19 cellular contexts compared by ENCODE assay signal in the genomic region with DNA sequence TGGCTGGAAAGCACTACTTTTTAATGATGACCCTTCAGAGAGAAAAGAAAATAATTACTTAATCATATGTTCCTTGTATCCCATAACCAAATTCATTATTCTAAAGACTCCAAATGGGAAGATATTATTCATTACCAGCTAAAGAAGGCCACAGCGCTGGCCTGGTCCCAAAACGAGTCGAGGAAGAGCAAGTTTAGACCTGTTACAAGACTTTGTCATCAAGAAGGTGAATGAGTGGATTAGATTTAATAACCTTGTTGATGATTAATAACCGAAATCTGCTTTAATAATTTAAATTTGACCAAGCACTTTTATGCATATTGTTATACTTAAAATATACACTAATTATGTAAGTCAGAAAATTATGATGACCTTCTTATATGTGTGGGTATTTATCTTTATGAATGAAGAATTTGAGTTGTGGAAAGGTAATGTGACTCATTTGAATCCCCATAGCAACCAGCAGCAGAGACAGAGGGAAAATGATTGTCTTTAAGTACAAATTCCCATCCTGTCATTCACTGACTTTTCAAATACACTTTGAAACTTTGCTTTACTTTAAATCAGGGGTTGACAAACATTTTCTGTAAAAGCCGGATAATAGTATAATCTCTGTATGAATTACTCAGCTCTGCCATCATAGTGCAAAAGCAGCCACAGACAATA.
"Had no signal": no experiment of that assay in that cellular context is flagged by ENCODE, and none has a peak within 500 bp of the region (broad histone marks: within the 10 kb centered on the region; RNA-seq: fewer than 3 reads in every experiment).

No MANE protein-coding gene starts in this region.

- ATAC-seq: activated naive CD4-positive, alpha-beta T cell treated with anti-CD3 and anti-CD28 coated beads, Interleukin-2, amount 50 U/mL, for 72 hours; stimulated activated naive B cell treated with anti-CD40 and anti-IgM and Interleukin-4, amounts not matched to agents 10 μg/mL and 1 μg/mL and 100 μg/mL, for 72 hours; upper lobe of right lung had no signal

- DNase-seq: activated CD4-positive, alpha-beta T cell treated with anti-CD3 and anti-CD28 coated beads, Interleukin-2, amount 50 U/mL, for 48 hours; activated gamma-delta T cell treated with Interleukin-2 at 50 U/mL for 16 hours; activated T-cell treated with anti-CD3 and anti-CD28 coated beads for 4 hours; adrenal gland; dermis blood vessel endothelial cell; effector memory CD4-positive, alpha-beta T cell; foreskin fibroblast; glutamatergic neuron; hippocampal formation; nephron progenitor cell; nucleus accumbens; posterior cingulate gyrus; retina; stimulated activated naive B cell treated with anti-CD40 and anti-IgM and Interleukin-4, amounts not matched to agents 10 μg/mL and 1 μg/mL and 100 μg/mL, for 72 hours; T1000; upper lobe of right lung; WERI-Rb-1 had no signal

- H3K27ac ChIP-seq: adrenal gland, thoracic aorta, upper lobe of right lung, WERI-Rb-1 had no signal

- H3K36me3 ChIP-seq: adrenal gland, thoracic aorta, upper lobe of right lung, WERI-Rb-1 had no signal

- H3K27me3 ChIP-seq: adrenal gland, upper lobe of right lung had no signal

- H3K4me1 ChIP-seq: adrenal gland, upper lobe of right lung had no signal

- H3K4me3 ChIP-seq: adrenal gland, thoracic aorta, upper lobe of right lung had no signal

- H3K9me3 ChIP-seq: adrenal gland, thoracic aorta, upper lobe of right lung had no signal
